16 cellular contexts compared by ENCODE assay signal in genomic region chr17:77837917-77838316, GRCh38.
DNase-seq lines count a peak whose midpoint lies in the region; ATAC-seq, FAIRE-seq and TF ChIP-seq lines count a peak whose summit lies in the region.
"Had no signal": no experiment of that assay in that cellular context is flagged by ENCODE, and none has a peak within 500 bp of the region (broad histone marks: within the 10 kb centered on the region; RNA-seq: fewer than 3 reads in every experiment).

No MANE protein-coding gene starts in this region.

- H3K9me3 ChIP-seq in right atrium auricular region = no peaks in the 10 kb centered on the region
- no peaks in the 10 kb centered on the region for H3K9me3 ChIP-seq in sigmoid colon

- 95 to 96% methylated on average over 9 of the region's 9 CpGs for WGBS in sigmoid colon, 2 donors

- ATAC-seq in left cardiac atrium = no peak
- ATAC-seq in HG03280 (IDR thresholded peaks at IDR 0.05; ENCODE audit: unreplicated experiment) = no peak
- ATAC-seq: HepG2, Panc1 had no signal

- no peaks in the 10 kb centered on the region for H3K36me3 ChIP-seq in right atrium auricular region
- H3K36me3 ChIP-seq in sigmoid colon = no peaks in the 10 kb centered on the region

- no peak for TF ChIP-seq CTCF in right atrium auricular region (IDR thresholded peaks at IDR 0.05)
- no peak for TF ChIP-seq CTCF in sigmoid colon (IDR thresholded peaks at IDR 0.05)

- intact Hi-C loops in left cardiac atrium (cut with DNase I) = loop anchor here in 1 of 2 donors (10.0 kb wide), 1 partner anchor 63 kb away; no protein-coding TSS in a partner anchor
- intact Hi-C loops in sigmoid colon (cut with DNase I) = no loop called here

- FAIRE-seq in HTR-8/SVneo (lab: Jason Lieb, UNC) = no peak
- FAIRE-seq: D721Med, H54, HepG2 had no signal

- peak overlapping the region; percentile 69 to 82 for H3K27ac ChIP-seq in right atrium auricular region
- no peak overlapping the region for H3K27ac ChIP-seq in sigmoid colon

- DNase-seq in right atrium auricular region (ENCODE audit: low spot score) = no peak
- DNase-seq in left cardiac atrium = no peak
- peak; percentile 43 for DNase-seq in islet precursor cell
- DNase-seq in sigmoid colon = peak; percentile 39
- DNase-seq in HTR-8/SVneo (ENCODE audit: insufficient read length, low spot score) = no peak
- DNase-seq in activated CD4-positive, alpha-beta T cell treated with anti-CD3 and anti-CD28 coated beads, Interleukin-2, amount 50 U/mL, for 4 hours = no peak
- DNase-seq: ACHN, DMS79, KG1, MV-4-11, NCI-H1694 treated with DMSO at 0.1 percent for 48 hours had no signal

- H3K4me3 ChIP-seq in right atrium auricular region = no peak overlapping the region
- no peak overlapping the region for H3K4me3 ChIP-seq in sigmoid colon

- peaks cover 0 to 48% of the 10 kb centered on the region in 2 donors for H3K4me1 ChIP-seq in right atrium auricular region
- H3K4me1 ChIP-seq in sigmoid colon = peaks cover 0 to 10% (median 8%) of the 10 kb centered on the region in 4 donors

- H3K27me3 ChIP-seq in right atrium auricular region (no peaks in the 10 kb centered on the region), sigmoid colon (no peaks in the 10 kb centered on the region)

- TF ChIP-seq EP300 in sigmoid colon (IDR thresholded peaks at IDR 0.05) = no peak

- no peak for TF ChIP-seq POLR2A in sigmoid colon (IDR thresholded peaks at IDR 0.05)

Comparison
In these comparisons a context has a peak if more than half of its experiments do, and no peak if none do; other contexts are left out.
1. DNase-seq: peak in islet precursor cell (single experiment) and sigmoid colon (single experiment); none in right atrium auricular region (single experiment), left cardiac atrium (single experiment), HTR-8/SVneo (single experiment) and activated CD4-positive, alpha-beta T cell treated with anti-CD3 and anti-CD28 coated beads, Interleukin-2, amount 50 U/mL, for 4 hours (0 of 2).
2. H3K27ac ChIP-seq: peak in right atrium auricular region (2 of 2); none in sigmoid colon (0 of 4).